ENCODE assay signal across 12 cellular contexts in genomic region chrX:6184900-6185515, GRCh38. TPM values are rescaled to one million over a fixed set of nuclear protein-coding genes. Genes with fewer than 3 reads are reported as not detected.
DNase-seq lines count a peak whose midpoint lies in the region; ATAC-seq, FAIRE-seq and TF ChIP-seq lines count a peak whose summit lies in the region.
"Had no signal": no experiment of that assay in that cellular context is flagged by ENCODE, and none has a peak within 500 bp of the region (broad histone marks: within the 10 kb centered on the region; RNA-seq: fewer than 3 reads in every experiment).

No MANE protein-coding gene starts in this region.

- H3K4me3 ChIP-seq in mammary epithelial cell (replicated peaks in 1 of 3; ENCODE audit: insufficient read depth in 1 of 3, low read depth in 2 of 3, low read length in 3 of 3) (no peak overlapping the region), upper lobe of left lung (no peak overlapping the region)
- H3K4me3 ChIP-seq: heart left ventricle had no signal

- H3K27me3 Mint-ChIP-seq in T-helper 17 cell = no peaks in the 10 kb centered on the region
- H3K27me3 Mint-ChIP-seq: activated naive CD8-positive, alpha-beta T cell treated with anti-CD3 and anti-CD28 coated beads for 36 hours had no signal

- WGBS in mammary epithelial cell (ENCODE audit: low coverage, missing lambda C conversion rate) = 38% methylated on average over 4 of the region's 4 CpGs
- WGBS in upper lobe of left lung, 2 donors = 48 to 55% methylated on average over 2 to 4 of the region's 4 CpGs

- peaks cover 3% of the 10 kb centered on the region for H3K4me1 ChIP-seq in mammary epithelial cell (ENCODE audit: insufficient read depth, low read length)
- no peaks in the 10 kb centered on the region for H3K4me1 ChIP-seq in upper lobe of left lung
- H3K4me1 ChIP-seq: heart left ventricle had no signal

- POLR2A ChIA-PET in GM10248 (lab: Yijun Ruan, JAX) = no interaction called here

- intact Hi-C loops in mammary epithelial cell (cut with micrococcal nuclease) = no loop called here

- FAIRE-seq in H54 (lab: Jason Lieb, UNC) = no peak

- no peak overlapping the region for H3K27ac ChIP-seq in mammary epithelial cell (ENCODE audit: insufficient read depth, low read depth, low read length)
- H3K27ac ChIP-seq in upper lobe of left lung = no peak overlapping the region
- H3K27ac ChIP-seq: heart left ventricle had no signal

- H4K20me1 ChIP-seq in mammary epithelial cell (ENCODE audit: insufficient read depth, low read length) = no peaks in the 10 kb centered on the region

- TF ChIP-seq CTCF in GM10248 (IDR thresholded peaks at IDR 0.05; ENCODE audit: control extremely low read depth, extremely low read depth, low read depth, missing control alignments) = no peak
- TF ChIP-seq CTCF in mammary epithelial cell (conservative IDR thresholded peaks at IDR 0.05 in 1 of 2, IDR thresholded peaks at IDR 0.05 in 1 of 2; ENCODE audit: extremely low read depth in 1 of 2, insufficient read depth in 1 of 2, low read depth in 1 of 2, low read length in 2 of 2) = no peak
- TF ChIP-seq CTCF in upper lobe of left lung (IDR thresholded peaks at IDR 0.05) = no peak

- dilution Hi-C loops in mammary epithelial cell (cut with HindIII; ENCODE audit: low sequenced_read_pairs) = no loop called here

- H3K9ac ChIP-seq in mammary epithelial cell (ENCODE audit: insufficient read depth, low read length) = no peak overlapping the region

- TF ChIP-seq EP300 in upper lobe of left lung (IDR thresholded peaks at IDR 0.05) = no peak

- H3K4me3 Mint-ChIP-seq in T-helper 17 cell = no peak overlapping the region
- H3K4me3 Mint-ChIP-seq: activated naive CD8-positive, alpha-beta T cell treated with anti-CD3 and anti-CD28 coated beads for 36 hours had no signal

- H3K4me1 Mint-ChIP-seq in T-helper 17 cell = no peaks in the 10 kb centered on the region
- H3K4me1 Mint-ChIP-seq: activated naive CD8-positive, alpha-beta T cell treated with anti-CD3 and anti-CD28 coated beads for 36 hours had no signal

- H3K9me3 ChIP-seq in mammary epithelial cell (replicated peaks; ENCODE audit: insufficient read depth, low read length) (peaks cover 3% of the 10 kb centered on the region), upper lobe of left lung (no peaks in the 10 kb centered on the region), T-helper 17 cell (ENCODE audit: control insufficient read depth, low read length, poor library complexity, severe bottlenecking) (no peaks in the 10 kb centered on the region)

- ATAC-seq in GM19463 (IDR thresholded peaks at IDR 0.05; ENCODE audit: unreplicated experiment) (peak; percentile 99), HG03095 (IDR thresholded peaks at IDR 0.05; ENCODE audit: unreplicated experiment) (peak; percentile 90), upper lobe of left lung (ENCODE audit: low FRiP score in 2 of 2) (no peak), T-helper 17 cell (no peak)
- ATAC-seq: heart left ventricle had no signal

- H3K27ac Mint-ChIP-seq in T-helper 17 cell = no peak overlapping the region
- H3K27ac Mint-ChIP-seq: activated naive CD8-positive, alpha-beta T cell treated with anti-CD3 and anti-CD28 coated beads for 36 hours had no signal

- no peaks in the 10 kb centered on the region for H3K36me3 ChIP-seq in mammary epithelial cell (ENCODE audit: insufficient read depth, low read length)
- H3K36me3 ChIP-seq in upper lobe of left lung = no peaks in the 10 kb centered on the region
- H3K36me3 ChIP-seq: heart left ventricle had no signal

- no peaks in the 10 kb centered on the region for H3K27me3 ChIP-seq in mammary epithelial cell (ENCODE audit: insufficient read depth, low read length)
- no peaks in the 10 kb centered on the region for H3K27me3 ChIP-seq in upper lobe of left lung
- H3K27me3 ChIP-seq: heart left ventricle had no signal

- H2AFZ ChIP-seq in mammary epithelial cell (ENCODE audit: low read depth, low read length) = peak overlapping the region; percentile 54

- no peaks in the 10 kb centered on the region for H3K79me2 ChIP-seq in mammary epithelial cell (ENCODE audit: insufficient read depth, low read length)

- DNase-seq in GM10248 (ENCODE audit: extremely low spot score) (peak; percentile 28), mammary epithelial cell (peak; percentile 61), upper lobe of left lung (no peak), H54 (ENCODE audit: insufficient read length, low spot score) (no peak), NCI-H146 treated with DMSO at 0.1 percent for 48 hours (lab: John Stamatoyannopoulos, UW; ENCODE audit: unreplicated experiment) (no peak), T-helper 17 cell (no peak)
- DNase-seq: activated naive CD8-positive, alpha-beta T cell treated with anti-CD3 and anti-CD28 coated beads for 36 hours; heart left ventricle; NCI-H2171 had no signal

- no TSS peak for BruUV-seq in mammary epithelial cell (replicated peaks; lab: Mats Ljungman, UMichigan)

- TF ChIP-seq POLR2A in upper lobe of left lung (IDR thresholded peaks at IDR 0.05) (no peak), H54 (IDR thresholded peaks at IDR 0.05; ENCODE audit: low read depth, low read length) (no peak)

- in situ Hi-C loops in mammary epithelial cell (cut with MboI; ENCODE audit: low sequenced_read_pairs in 2 of 2) = no loop called here

- no peaks in the 10 kb centered on the region for H3K36me3 Mint-ChIP-seq in T-helper 17 cell (ENCODE audit: low read depth)
- H3K36me3 Mint-ChIP-seq: activated naive CD8-positive, alpha-beta T cell treated with anti-CD3 and anti-CD28 coated beads for 36 hours had no signal

- H3K4me2 ChIP-seq in mammary epithelial cell (ENCODE audit: insufficient read depth, low read depth, low read length) = peak overlapping the region; percentile 44

- CTCF ChIA-PET in GM10248 (lab: Yijun Ruan, JAX) = no interaction called here
- CTCF ChIA-PET in mammary epithelial cell (lab: Charles Lee; ENCODE audit: low non-redundant PET) = no interaction called here

RNA-seq across cellular contexts. Expression of gene NLGN4X, which starts 43.7 kb away (rescaled TPM):
- total RNA-seq in mammary epithelial cell (1 to 10 TPM in 1 of 2 donors, not detected in 1; 3.2 TPM), upper lobe of left lung (1 to 10 TPM; 1.1 to 3.1 (median 2.3) TPM), T-helper 17 cell (not detected)
- polyA plus RNA-seq in mammary epithelial cell = 0.15 TPM
- not detected for polyA minus RNA-seq in mammary epithelial cell
- total RNA-seq: activated naive CD8-positive, alpha-beta T cell treated with anti-CD3 and anti-CD28 coated beads for 36 hours; osteocyte had no signal

Comparison
In these comparisons a context has a peak if more than half of its experiments do, and no peak if none do; other contexts are left out.
1. DNase-seq: peak in GM10248 (single experiment) and mammary epithelial cell (single experiment); none in upper lobe of left lung (0 of 2), H54 (single experiment), NCI-H146 treated with DMSO at 0.1 percent for 48 hours (single experiment) and T-helper 17 cell (0 of 3).
2. ATAC-seq: peak in GM19463 (single experiment) and HG03095 (single experiment); none in upper lobe of left lung (0 of 2) and T-helper 17 cell (single experiment).